ENCODE assay signal across 15 cellular contexts in genomic region chr18:58097907-58098166, GRCh38. TPM values are rescaled to one million over a fixed set of nuclear protein-coding genes. Genes with fewer than 3 reads are reported as not detected.
DNase-seq lines count a peak whose midpoint lies in the region; ATAC-seq, FAIRE-seq and TF ChIP-seq lines count a peak whose summit lies in the region.
"Had no signal": no experiment of that assay in that cellular context is flagged by ENCODE, and none has a peak within 500 bp of the region (broad histone marks: within the 10 kb centered on the region; RNA-seq: fewer than 3 reads in every experiment).

No MANE protein-coding gene starts in this region.

- POLR2A ChIA-PET in GM12878 (lab: Charles Lee) = interaction anchor here (5.3 kb wide), 1 partner anchor 13 kb away, joined by 46 read pairs; no protein-coding TSS in a partner anchor

- no TSS peak for BruUV-seq in GM12878 (replicated peaks; lab: Mats Ljungman, UMichigan)

- no peak overlapping the region for H3K9ac ChIP-seq in GM12878 (ENCODE audit: control insufficient read depth, insufficient read depth, low read length)

- H3K27ac Mint-ChIP-seq in nephron = peak overlapping the region in 2 of 3 experiments; percentile 24 to 38

- H3K79me2 ChIP-seq in GM12878 (ENCODE audit: control insufficient read depth, insufficient read depth, low read length) = no peaks in the 10 kb centered on the region

- H3K4me1 Mint-ChIP-seq in nephron = peaks cover 44% of the 10 kb centered on the region

- TF ChIP-seq EP300 in GM12878 (IDR thresholded peaks at IDR 0.05; ENCODE audit: borderline replicate concordance in 1 of 2, control insufficient read depth in 1 of 2, low read depth in 2 of 2, low read length in 2 of 2) (no peak), upper lobe of left lung (IDR thresholded peaks at IDR 0.05) (no peak)

- FAIRE-seq in GM12878 (lab: Jason Lieb, UNC) = no peak
- FAIRE-seq: GM12892 had no signal

- H3K4me1 ChIP-seq in right atrium auricular region (peaks cover 0 to 12% of the 10 kb centered on the region in 2 donors), GM12878 (ENCODE audit: control insufficient read depth, insufficient read depth, low read length) (peaks cover 11% of the 10 kb centered on the region), upper lobe of left lung (peaks cover 16 to 36% (median 27%) of the 10 kb centered on the region in 4 donors), uterus (no peaks in the 10 kb centered on the region)

- H3K27me3 Mint-ChIP-seq in nephron (ENCODE audit: low read depth) = no peaks in the 10 kb centered on the region

- TF ChIP-seq POLR2A in GM12878 (IDR thresholded peaks at IDR 0.05; ENCODE audit: low read depth, low read length) (no peak), upper lobe of left lung (IDR thresholded peaks at IDR 0.05) (no peak), uterus (IDR thresholded peaks at IDR 0.05) (no peak)

- no peak overlapping the region for H3K4me2 ChIP-seq in GM12878 (ENCODE audit: control insufficient read depth, insufficient read depth)

- H3K27me3 ChIP-seq in right atrium auricular region (no peaks in the 10 kb centered on the region), GM12878 (replicated peaks in 1 of 2; ENCODE audit: control insufficient read depth in 2 of 2, insufficient read depth in 2 of 2, low read length in 1 of 2) (no peaks in the 10 kb centered on the region), upper lobe of left lung (no peaks in the 10 kb centered on the region), uterus (no peaks in the 10 kb centered on the region)

- no peak for TF ChIP-seq RAD21 in GM12878 (IDR thresholded peaks at IDR 0.05; ENCODE audit: insufficient read depth, low read depth, low read length)

- H3K4me3 Mint-ChIP-seq in nephron = no peak overlapping the region

- H3K9me3 Mint-ChIP-seq in nephron = no peaks in the 10 kb centered on the region

- H3K4me3 ChIP-seq in right atrium auricular region (no peak overlapping the region), GM12878 (no peak overlapping the region), upper lobe of left lung (no peak overlapping the region), uterus (no peak overlapping the region)

- H3K36me3 ChIP-seq in right atrium auricular region (no peaks in the 10 kb centered on the region), GM12878 (ENCODE audit: control insufficient read depth in 2 of 2, insufficient read depth in 2 of 2, low read length in 1 of 2) (no peaks in the 10 kb centered on the region), upper lobe of left lung (no peaks in the 10 kb centered on the region), uterus (no peaks in the 10 kb centered on the region)

- H3K27ac ChIP-seq in right atrium auricular region (peak overlapping the region; percentile 13 to 54), GM12878 (ENCODE audit: control insufficient read depth, insufficient read depth) (no peak overlapping the region), upper lobe of left lung (peak overlapping the region; percentile 61 to 73 (median 68)), uterus (no peak overlapping the region)

- no peak overlapping the region for H2AFZ ChIP-seq in GM12878 (ENCODE audit: control insufficient read depth, low read depth, low read length)

- SMC1A ChIA-PET in GM12878 (lab: Charles Lee; ENCODE audit: uncharacterized antibody, unreplicated experiment) = interaction anchor here (1.4 to 5.3 kb wide), 3 partner anchors 11 to 44 kb away, joined by 4 to 43 read pairs (median 39); no protein-coding TSS in a partner anchor

- H4K20me1 ChIP-seq in GM12878 (ENCODE audit: control insufficient read depth, insufficient read depth) = no peaks in the 10 kb centered on the region

- in situ Hi-C loops in GM12878 (cut with MboI) = no loop called here

- intact Hi-C loops in Right ventricle myocardium inferior (cut with DNase I) (no loop called here), GM12878 (cut with micrococcal nuclease; ENCODE audit: unreplicated experiment) (no loop called here), uterus (cut with DNase I; ENCODE audit: low total_unique reads) (no loop called here)

- 97% methylated on average over 5 of the region's 5 CpGs for WGBS in GM12878 (ENCODE audit: insufficient coverage, insufficient replicate concordance, low lambda C conversion rate, missing lambda C conversion rate)
- WGBS in upper lobe of left lung, 2 donors = 92 to 94% methylated on average over 5 of the region's 5 CpGs

- TF ChIP-seq CTCF in right atrium auricular region (IDR thresholded peaks at IDR 0.05) (no peak), GM12878 (IDR thresholded peaks at IDR 0.05 in 2 of 3, conservative IDR thresholded peaks at IDR 0.05 in 1 of 3; ENCODE audit: control insufficient read depth in 2 of 3, extremely low read depth in 1 of 3, insufficient read depth in 1 of 3, low read depth in 3 of 3, low read length in 3 of 3) (no peak), nephron (IDR thresholded peaks at IDR 0.05; ENCODE audit: unreplicated experiment in 3 of 3) (no peak), upper lobe of left lung (IDR thresholded peaks at IDR 0.05) (no peak), uterus (IDR thresholded peaks at IDR 0.05) (no peak)

- RAD21 ChIA-PET in GM12878 (lab: Charles Lee; ENCODE audit: unreplicated experiment) = interaction anchor here (1.4 kb wide), 1 partner anchor 46 kb away, joined by 4 read pairs; no protein-coding TSS in a partner anchor

- DNase-seq in right atrium auricular region (ENCODE audit: low spot score) (no peak), Right ventricle myocardium inferior (ENCODE audit: missing footprints) (no peak), GM12878 (ENCODE audit: low read depth, low spot score) (no peak), upper lobe of left lung (no peak), NCI-H187 (lab: John Stamatoyannopoulos, UW) (no peak), NCI-H1048 (lab: John Stamatoyannopoulos, UW) (no peak), uterus (no peak)
- DNase-seq: C1 segment of cervical spinal cord, COR-L47, HCEC 1CT, Kasumi-1, NCI-H1417, NCI-H524 had no signal

- ATAC-seq in Right ventricle myocardium inferior (no peak), GM12878 (no peak), upper lobe of left lung (ENCODE audit: low FRiP score in 2 of 2) (no peak)

- H3K9me3 ChIP-seq in right atrium auricular region (no peaks in the 10 kb centered on the region), GM12878 (replicated peaks; ENCODE audit: control insufficient read depth, insufficient read depth, low read length) (no peaks in the 10 kb centered on the region), upper lobe of left lung (no peaks in the 10 kb centered on the region), uterus (no peaks in the 10 kb centered on the region)

- peaks cover 8% of the 10 kb centered on the region for H3K36me3 Mint-ChIP-seq in nephron (ENCODE audit: low read depth)

- CTCF ChIA-PET in GM12878 (lab: Yijun Ruan, JAX) = no interaction called here

TF ChIP-seq in GM12878, 131 proteins besides CTCF, POLR2A, EP300 and RAD21 (continues in another document):
- TF ChIP-seq, protein P1, sequence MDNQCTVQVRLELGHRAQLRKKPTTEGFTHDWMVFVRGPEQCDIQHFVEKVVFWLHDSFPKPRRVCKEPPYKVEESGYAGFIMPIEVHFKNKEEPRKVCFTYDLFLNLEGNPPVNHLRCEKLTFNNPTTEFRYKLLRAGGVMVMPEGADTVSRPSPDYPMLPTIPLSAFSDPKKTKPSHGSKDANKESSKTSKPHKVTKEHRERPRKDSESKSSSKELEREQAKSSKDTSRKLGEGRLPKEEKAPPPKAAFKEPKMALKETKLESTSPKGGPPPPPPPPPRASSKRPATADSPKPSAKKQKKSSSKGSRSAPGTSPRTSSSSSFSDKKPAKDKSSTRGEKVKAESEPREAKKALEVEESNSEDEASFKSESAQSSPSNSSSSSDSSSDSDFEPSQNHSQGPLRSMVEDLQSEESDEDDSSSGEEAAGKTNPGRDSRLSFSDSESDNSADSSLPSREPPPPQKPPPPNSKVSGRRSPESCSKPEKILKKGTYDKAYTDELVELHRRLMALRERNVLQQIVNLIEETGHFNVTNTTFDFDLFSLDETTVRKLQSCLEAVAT (IDR thresholded peaks at IDR 0.05) = peak; percentile 66
- TF ChIP-seq RB1 (IDR thresholded peaks at IDR 0.05; ENCODE audit: borderline replicate concordance) (no peak), PAX8 (IDR thresholded peaks at IDR 0.05) (no peak)
- TF ChIP-seq, protein P2, sequence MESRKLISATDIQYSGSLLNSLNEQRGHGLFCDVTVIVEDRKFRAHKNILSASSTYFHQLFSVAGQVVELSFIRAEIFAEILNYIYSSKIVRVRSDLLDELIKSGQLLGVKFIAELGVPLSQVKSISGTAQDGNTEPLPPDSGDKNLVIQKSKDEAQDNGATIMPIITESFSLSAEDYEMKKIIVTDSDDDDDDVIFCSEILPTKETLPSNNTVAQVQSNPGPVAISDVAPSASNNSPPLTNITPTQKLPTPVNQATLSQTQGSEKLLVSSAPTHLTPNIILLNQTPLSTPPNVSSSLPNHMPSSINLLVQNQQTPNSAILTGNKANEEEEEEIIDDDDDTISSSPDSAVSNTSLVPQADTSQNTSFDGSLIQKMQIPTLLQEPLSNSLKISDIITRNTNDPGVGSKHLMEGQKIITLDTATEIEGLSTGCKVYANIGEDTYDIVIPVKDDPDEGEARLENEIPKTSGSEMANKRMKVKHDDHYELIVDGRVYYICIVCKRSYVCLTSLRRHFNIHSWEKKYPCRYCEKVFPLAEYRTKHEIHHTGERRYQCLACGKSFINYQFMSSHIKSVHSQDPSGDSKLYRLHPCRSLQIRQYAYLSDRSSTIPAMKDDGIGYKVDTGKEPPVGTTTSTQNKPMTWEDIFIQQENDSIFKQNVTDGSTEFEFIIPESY (IDR thresholded peaks at IDR 0.05) = peak; percentile 78; the same call in 1 of the 2 replicates

RNA-seq across cellular contexts. Expression of gene NEDD4L, which starts 53.8 kb away (rescaled TPM):
- total RNA-seq in right atrium auricular region = 10 to 100 TPM; 45.0 to 68.0 TPM
- 55.9 TPM for total RNA-seq in Right ventricle myocardium inferior
- total RNA-seq in GM12878 (2013; cell fraction: nucleolus; rRNA removed) = 256 and 267 TPM in 2 replicates
- 12.9 and 18.6 TPM in 2 replicates for total RNA-seq in GM12878 (2014; rRNA removed)
- total RNA-seq in GM12878 (2014; rRNA removed; fragmentation: Illumina TruSeq; extraction: Trizol) = 16.9 and 19.7 TPM in 2 replicates
- 24.0 and 25.7 TPM in 2 replicates for total RNA-seq in GM12878 (2021)
- 1.8 TPM for polyA plus RNA-seq in GM12878 (2011; ENCODE audit: low read depth)
- polyA plus RNA-seq in GM12878 (2011; rRNA removed) = 14.9 and 21.3 TPM in 2 replicates
- polyA plus RNA-seq in GM12878 (2011; cell fraction: cytosol; rRNA removed) = 19.3 and 21.8 TPM in 2 replicates
- 44.9 and 46.5 TPM in 2 replicates for polyA plus RNA-seq in GM12878 (2011; cell fraction: nucleus; rRNA removed)
- polyA plus RNA-seq in GM12878 (2012) = 4.8 and 5.0 TPM in 2 replicates
- 20.3 and 21.9 TPM in 2 replicates for polyA plus RNA-seq in GM12878 (2014; fragmentation: Illumina TruSeq; extraction: Trizol)
- 1 to 10 TPM; 7.4 to 8.8 TPM for polyA plus RNA-seq in GM12878 (2014; fragmentation: Nextera tagmentation; extraction: Ambion mirVana)
- 16.0 and 20.1 TPM in 2 replicates for polyA plus RNA-seq in GM12878 (2014; rRNA removed)
- 10 to 100 TPM; 10.8 to 12.1 TPM for polyA plus RNA-seq in GM12878 (2016; fragmentation: Nextera tagmentation; extraction: Ambion mirVana)
- polyA minus RNA-seq in GM12878 (2011; rRNA and poly(A)+ RNA removed) = 32.7 and 42.1 TPM in 2 replicates
- 8.8 TPM in 2 replicates for polyA minus RNA-seq in GM12878 (2011; cell fraction: cytosol; rRNA and poly(A)+ RNA removed)
- 38.1 and 63.2 TPM in 2 replicates for polyA minus RNA-seq in GM12878 (2011; cell fraction: nucleus; rRNA and poly(A)+ RNA removed)
- 100 to 1,000 TPM; 148 to 491 (median 300) TPM for total RNA-seq in upper lobe of left lung
- total RNA-seq in uterus = 10 to 100 TPM in 3 of 4 donors, 1 to 10 TPM in 1; 6.2 to 45.9 (median 32.3) TPM

Comparison
In these comparisons a context has a peak if more than half of its experiments do, and no peak if none do; other contexts are left out.
1. H3K27ac ChIP-seq: peak in right atrium auricular region (2 of 2) and upper lobe of left lung (4 of 4); none in GM12878 (single experiment) and uterus (0 of 2).